In the genomic region with DNA sequence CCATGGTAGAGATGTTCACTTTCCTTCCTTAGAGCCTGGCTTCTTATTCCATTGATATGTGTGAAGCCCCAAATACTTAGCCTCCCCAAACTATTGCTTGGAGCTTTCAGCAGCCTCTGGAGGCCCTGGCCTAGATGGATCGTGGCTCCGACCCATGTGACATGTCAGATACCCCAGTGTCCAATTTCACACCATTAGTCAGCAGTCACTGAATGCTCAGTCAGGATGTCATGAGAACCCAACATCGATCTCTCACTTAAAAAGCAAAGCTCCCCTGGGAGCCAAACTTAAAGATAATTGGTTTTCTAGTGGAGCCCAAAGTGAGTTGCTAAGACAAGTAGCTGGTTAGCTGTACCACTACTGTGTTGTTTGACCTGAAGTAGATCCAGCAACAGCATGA, we compare ENCODE assay signal across 25 cellular contexts. TPM values are rescaled to one million over a fixed set of nuclear protein-coding genes. Genes with fewer than 3 reads are reported as not detected.
"Had no signal": no experiment of that assay in that cellular context is flagged by ENCODE, and none has a peak within 500 bp of the region (broad histone marks: within the 10 kb centered on the region; RNA-seq: fewer than 3 reads in every experiment).

No MANE protein-coding gene starts in this region.

- H3K27me3 ChIP-seq: colonic mucosa, esophagus squamous epithelium, gastrocnemius medialis, hepatocyte had no signal

- H3K4me1 ChIP-seq: colonic mucosa, esophagus squamous epithelium, gastrocnemius medialis, heart left ventricle, left ventricle myocardium inferior, lower lobe of right lung had no signal

- H3K4me3 ChIP-seq: colonic mucosa, esophagus squamous epithelium, gastrocnemius medialis, heart left ventricle, hepatocyte, left ventricle myocardium inferior, lower lobe of right lung had no signal

- H3K27ac ChIP-seq: colonic mucosa, epithelial cell of prostate, esophagus squamous epithelium, gastrocnemius medialis, heart left ventricle, hepatocyte, left ventricle myocardium inferior, lower lobe of right lung had no signal

- H3K36me3 ChIP-seq: colonic mucosa, esophagus squamous epithelium, gastrocnemius medialis, heart left ventricle, left ventricle myocardium inferior, lower lobe of right lung had no signal

- DNase-seq: colonic mucosa; cortex of kidney; effector CD8-positive, alpha-beta T cell; effector memory CD8-positive, alpha-beta T cell; endodermal cell; erythroblast; esophagus squamous epithelium; foreskin fibroblast; foreskin melanocyte; gastrocnemius medialis; heart left ventricle; hypothalamus; immature natural killer cell; islet precursor cell; kidney; kidney glomerular epithelial cell; left colon; left ventricle myocardium inferior; lower lobe of right lung; mesenchymal stem cell; midbrain; naive thymus-derived CD4-positive, alpha-beta T cell; natural killer cell had no signal

- H3K4me2 ChIP-seq: hepatocyte had no signal

- H3K79me2 ChIP-seq: hepatocyte had no signal

RNA-seq across cellular contexts. Expression of a gene that starts 41.6 kb away (rescaled TPM):
- polyA plus RNA-seq: immature natural killer cell; naive thymus-derived CD4-positive, alpha-beta T cell had no signal
